In genomic region chr17:31487648-31488263, GRCh38 we compare ENCODE assay signal across 8 cellular contexts.
DNase-seq lines count a peak whose midpoint lies in the region; ATAC-seq and TF ChIP-seq lines count a peak whose summit lies in the region.

No MANE protein-coding gene starts in this region.

- TF ChIP-seq CTCF in SU-DHL-6 (IDR thresholded peaks at IDR 0.05; ENCODE audit: insufficient read depth, low read length, poor library complexity, severe bottlenecking), result no peak

- peak overlapping the region; percentile 79 for H3K4me3 Mint-ChIP-seq in activated naive CD8-positive, alpha-beta T cell treated with anti-CD3 and anti-CD28 coated beads, Interleukin-2, amount 50 U/mL, for 24 hours

- DNase-seq in GM03348 (ENCODE audit: low spot score) (peak; percentile 79), NCI-H1105 (lab: John Stamatoyannopoulos, UW) (peak; percentile 90), right cardiac atrium (peak; percentile 85 to 96 (median 93)), putamen (ENCODE audit: low spot score) (peak; percentile 89)
- peak; percentile 88 for DNase-seq in activated naive CD8-positive, alpha-beta T cell treated with anti-CD3 and anti-CD28 coated beads, Interleukin-2, amount 50 U/mL, for 24 hours

- H3K9me3 Mint-ChIP-seq in activated naive CD8-positive, alpha-beta T cell treated with anti-CD3 and anti-CD28 coated beads, Interleukin-2, amount 50 U/mL, for 24 hours, result no peaks in the 10 kb centered on the region

- H3K79me2 ChIP-seq in SU-DHL-6 (ENCODE audit: insufficient read depth, low read length), result no peaks in the 10 kb centered on the region

- H3K9me3 ChIP-seq in SU-DHL-6 (ENCODE audit: insufficient read depth, low read length), result no peaks in the 10 kb centered on the region
- H3K9me3 ChIP-seq in right cardiac atrium (ENCODE audit: control insufficient read depth, low read length), result no peaks in the 10 kb centered on the region

- H3K4me1 ChIP-seq in right cardiac atrium (ENCODE audit: control insufficient read depth, insufficient read depth, low read length), result no peaks in the 10 kb centered on the region
- H3K4me1 ChIP-seq in urinary bladder (ENCODE audit: insufficient read depth), result no peaks in the 10 kb centered on the region

- H3K36me3 ChIP-seq in SU-DHL-6 (ENCODE audit: low read length) (no peaks in the 10 kb centered on the region), urinary bladder (ENCODE audit: insufficient read depth) (no peaks in the 10 kb centered on the region)

- H4K20me1 ChIP-seq in SU-DHL-6 (ENCODE audit: low read depth, low read length), result no peaks in the 10 kb centered on the region

- peak overlapping the region; percentile 88 for H2AFZ ChIP-seq in SU-DHL-6 (ENCODE audit: low read depth, low read length, severe bottlenecking)

- no peaks in the 10 kb centered on the region for H3F3A ChIP-seq in SU-DHL-6 (ENCODE audit: insufficient read depth)

- H3K27me3 ChIP-seq in SU-DHL-6 (ENCODE audit: low read length) (no peaks in the 10 kb centered on the region), right cardiac atrium (ENCODE audit: control insufficient read depth, insufficient read depth) (no peaks in the 10 kb centered on the region)

- peak overlapping the region; percentile 61 for H3K9ac ChIP-seq in SU-DHL-6 (ENCODE audit: low read length)

- under 1% methylated on average over 83 of the region's 83 CpGs for WGBS in right cardiac atrium
- WGBS in urinary bladder, result under 1% methylated on average over 83 of the region's 83 CpGs

- no peak overlapping the region for H3K27ac ChIP-seq in SU-DHL-6 (ENCODE audit: low read depth, low read length)
- H3K27ac ChIP-seq in right cardiac atrium (ENCODE audit: low read length), result peak overlapping the region; percentile 13
- H3K27ac ChIP-seq in urinary bladder (ENCODE audit: low read depth), result peak overlapping the region; percentile 25

- no peaks in the 10 kb centered on the region for H3K9me2 ChIP-seq in SU-DHL-6 (replicated peaks; ENCODE audit: insufficient read depth, low read length)

- H3K36me3 Mint-ChIP-seq in activated naive CD8-positive, alpha-beta T cell treated with anti-CD3 and anti-CD28 coated beads, Interleukin-2, amount 50 U/mL, for 24 hours (ENCODE audit: low read depth), result no peaks in the 10 kb centered on the region

- intact Hi-C loops in right cardiac atrium (cut with DNase I), result no loop called here

- H3K4me1 Mint-ChIP-seq in activated naive CD8-positive, alpha-beta T cell treated with anti-CD3 and anti-CD28 coated beads, Interleukin-2, amount 50 U/mL, for 24 hours, result peaks cover 49% of the 10 kb centered on the region

- ATAC-seq in HG02588 (IDR thresholded peaks at IDR 0.05; ENCODE audit: unreplicated experiment) (peak; percentile 68), right cardiac atrium (peak; percentile 84 to 89)
- ATAC-seq in activated naive CD8-positive, alpha-beta T cell treated with anti-CD3 and anti-CD28 coated beads, Interleukin-2, amount 50 U/mL, for 24 hours, result peak; percentile 88

- peak overlapping the region; percentile 77 for H3K27ac Mint-ChIP-seq in activated naive CD8-positive, alpha-beta T cell treated with anti-CD3 and anti-CD28 coated beads, Interleukin-2, amount 50 U/mL, for 24 hours

- peak overlapping the region; percentile 91 for H3K4me2 ChIP-seq in SU-DHL-6 (ENCODE audit: low read depth, low read length, poor library complexity, severe bottlenecking)

- no peaks in the 10 kb centered on the region for H3K27me3 Mint-ChIP-seq in activated naive CD8-positive, alpha-beta T cell treated with anti-CD3 and anti-CD28 coated beads, Interleukin-2, amount 50 U/mL, for 24 hours

- H3K4me3 ChIP-seq in SU-DHL-6 (ENCODE audit: insufficient read depth, low read length, poor library complexity, severe bottlenecking) (peak overlapping the region; percentile 62), right cardiac atrium (ENCODE audit: low read length) (peak overlapping the region; percentile 76), urinary bladder (ENCODE audit: low read depth, low read length) (peak overlapping the region; percentile 64)
